In genomic region chr1:232655041-232655745, GRCh38 we compare ENCODE assay signal across 9 cellular contexts. TPM values are rescaled to one million over a fixed set of nuclear protein-coding genes. Genes with fewer than 3 reads are reported as not detected.
DNase-seq lines count a peak whose midpoint lies in the region; ATAC-seq and TF ChIP-seq lines count a peak whose summit lies in the region.
"Had no signal": no experiment of that assay in that cellular context is flagged by ENCODE, and none has a peak within 500 bp of the region (broad histone marks: within the 10 kb centered on the region; RNA-seq: fewer than 3 reads in every experiment).

No MANE protein-coding gene starts in this region.

- no peak overlapping the region for H3K27ac ChIP-seq in left lung
- H3K27ac ChIP-seq: SJSA1 had no signal

- no peaks in the 10 kb centered on the region for H3K36me3 Mint-ChIP-seq in T-cell

- intact Hi-C loops in left lung (cut with DNase I), result no loop called here

- peaks cover 0 to 3% (median 0%) of the 10 kb centered on the region in 3 donors for H3K4me1 Mint-ChIP-seq in T-cell

- CTCF ChIA-PET in T-cell (lab: Charles Lee), result no interaction called here

- no peaks in the 10 kb centered on the region for H3K27me3 ChIP-seq in left lung

- peaks cover 0 to under 1% (median 0%) of the 10 kb centered on the region in 3 donors for H3K9me3 Mint-ChIP-seq in T-cell

- no peak overlapping the region for H3K27ac Mint-ChIP-seq in T-cell

- H3K4me3 Mint-ChIP-seq in T-cell, result no peak overlapping the region

- ATAC-seq in GM18907 (IDR thresholded peaks at IDR 0.05; ENCODE audit: unreplicated experiment) (peak; percentile 94), HG02973 (IDR thresholded peaks at IDR 0.05; ENCODE audit: unreplicated experiment) (peak; percentile 88), T-cell (replicated peaks in 1 of 4) (no peak), left lung (no peak)

- H3K27me3 Mint-ChIP-seq in T-cell, result peaks cover 7 to 9% of the 10 kb centered on the region in 2 donors

- H3K4me1 ChIP-seq in left lung, result no peaks in the 10 kb centered on the region
- H3K4me1 ChIP-seq: SJSA1 had no signal

- POLR2A ChIA-PET in T-cell (lab: Charles Lee), result no interaction called here

- TF ChIP-seq CTCF in left lung (IDR thresholded peaks at IDR 0.05), result no peak

- no peak overlapping the region for H3K4me3 ChIP-seq in left lung
- H3K4me3 ChIP-seq: SJSA1 had no signal

- no peaks in the 10 kb centered on the region for H3K9me3 ChIP-seq in left lung
- H3K9me3 ChIP-seq: SJSA1 had no signal

- DNase-seq in NCI-H2227 (lab: John Stamatoyannopoulos, UW; ENCODE audit: unreplicated experiment) (peak; percentile 42), left kidney (ENCODE audit: low read depth, low spot score) (peak; percentile 58), T-cell (no peak), left lung (no peak)
- no peak for DNase-seq in activated T-cell treated with anti-CD3 and anti-CD28 coated beads, Interleukin-2, amount 50 U/mL, for 48 hours
- no peak for DNase-seq in central memory CD4-positive, alpha-beta T cell

- H3K36me3 ChIP-seq in left lung, result no peaks in the 10 kb centered on the region
- H3K36me3 ChIP-seq: SJSA1 had no signal

RNA-seq across cellular contexts. Expression of gene SIPA1L2, which starts 25.3 kb away (rescaled TPM):
- 1 to 10 TPM in 4 of 5 donors, under 1 TPM in 1; 0.70 to 3.3 (median 1.2) TPM for total RNA-seq in T-cell
- 10 to 100 TPM; 19.4 to 28.8 TPM for total RNA-seq in left lung

Comparison
In these comparisons a context has a peak if more than half of its experiments do, and no peak if none do; other contexts are left out.
1. ATAC-seq: peak in GM18907 (single experiment) and HG02973 (single experiment); none in T-cell (0 of 4) and left lung (single experiment).
2. DNase-seq: peak in NCI-H2227 (single experiment) and left kidney (single experiment); none in T-cell (0 of 34), activated T-cell treated with anti-CD3 and anti-CD28 coated beads, Interleukin-2, amount 50 U/mL, for 48 hours (0 of 2), left lung (0 of 2) and central memory CD4-positive, alpha-beta T cell (single experiment).
3. RNA of gene SIPA1L2, which starts 25.3 kb away (total RNA-seq): 19.4 to 28.8 TPM in left lung; 0.70 to 3.3 TPM in T-cell; every median in the first group is over 4 times any median in the second.